ENCODE assay signal across 1 cellular context in the genomic region with DNA sequence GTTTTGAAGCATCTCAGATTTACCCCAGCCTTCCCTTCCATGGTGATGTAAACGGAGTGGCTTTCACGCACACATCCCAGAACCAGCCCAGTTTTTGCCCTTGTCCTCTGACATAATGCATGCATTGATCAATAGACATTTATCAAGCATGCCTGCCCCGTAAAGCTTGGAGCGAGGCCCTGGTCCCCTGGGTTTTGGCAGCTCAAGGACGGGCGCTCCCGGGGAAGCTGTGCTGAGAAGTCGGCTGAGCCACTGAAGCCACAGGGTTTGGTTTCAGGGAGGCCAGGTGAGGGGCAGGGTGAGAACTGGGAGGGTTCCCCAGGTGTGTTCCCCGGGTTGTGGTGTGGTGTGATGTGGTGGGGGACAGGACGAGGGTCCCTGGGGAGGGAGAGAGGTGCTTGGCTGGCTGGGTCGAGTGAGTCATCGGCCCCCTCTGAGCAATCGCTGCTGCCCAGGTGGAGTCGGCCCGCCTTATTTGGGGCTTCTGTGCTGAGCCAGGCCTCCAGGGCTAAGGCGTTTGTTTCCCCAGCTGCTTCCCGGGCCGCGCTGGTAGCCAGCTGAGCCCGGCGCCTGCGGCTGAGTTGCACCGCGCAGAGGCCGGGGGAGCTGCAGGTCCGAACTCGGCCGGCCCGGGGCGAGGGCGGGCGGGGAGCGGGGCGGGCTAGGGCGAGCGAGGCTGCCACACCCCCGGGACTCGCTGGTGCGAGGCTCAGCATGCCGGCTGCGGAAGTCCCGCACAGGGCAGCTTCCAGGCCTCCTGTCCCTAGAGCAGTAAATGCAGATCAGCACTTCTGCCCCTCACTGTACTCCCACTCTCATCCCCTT.
TF ChIP-seq lines count a peak whose summit lies in the region.

No MANE protein-coding gene starts in this region.

TF ChIP-seq in K562, 482 proteins besides CTCF, POLR2A, EP300 and RAD21 (continued from another document and continues in another):
- no peak for TF ChIP-seq RBM34 (IDR thresholded peaks at IDR 0.05; ENCODE audit: borderline replicate concordance, insufficient read depth, low read length)
- TF ChIP-seq SIRT6 (IDR thresholded peaks at IDR 0.05; ENCODE audit: low read depth, low read length) = no peak
- TF ChIP-seq NUFIP1 (IDR thresholded peaks at IDR 0.05; ENCODE audit: partially characterized antibody) = no peak
- TF ChIP-seq DDX20 (tag; IDR thresholded peaks at IDR 0.05; ENCODE audit: low read depth) = no peak
- no peak for TF ChIP-seq STAT5B (CRISPR knock-in tag; IDR thresholded peaks at IDR 0.05)
- TF ChIP-seq XRCC5 (IDR thresholded peaks at IDR 0.05; ENCODE audit: low read depth, low read length) = no peak
- no peak for TF ChIP-seq ZNF175 (CRISPR knock-in tag; IDR thresholded peaks at IDR 0.05; ENCODE audit: low read depth)
- no peak for TF ChIP-seq XRCC4 (IDR thresholded peaks at IDR 0.05; ENCODE audit: extremely low read depth, insufficient read depth, insufficient read length)
- no peak for TF ChIP-seq ZNF764 (CRISPR knock-in tag; IDR thresholded peaks at IDR 0.05; ENCODE audit: low read depth)
- TF ChIP-seq, protein P1, sequence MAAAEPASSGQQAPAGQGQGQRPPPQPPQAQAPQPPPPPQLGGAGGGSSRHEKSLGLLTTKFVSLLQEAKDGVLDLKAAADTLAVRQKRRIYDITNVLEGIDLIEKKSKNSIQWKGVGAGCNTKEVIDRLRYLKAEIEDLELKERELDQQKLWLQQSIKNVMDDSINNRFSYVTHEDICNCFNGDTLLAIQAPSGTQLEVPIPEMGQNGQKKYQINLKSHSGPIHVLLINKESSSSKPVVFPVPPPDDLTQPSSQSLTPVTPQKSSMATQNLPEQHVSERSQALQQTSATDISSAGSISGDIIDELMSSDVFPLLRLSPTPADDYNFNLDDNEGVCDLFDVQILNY (CRISPR knock-in tag; IDR thresholded peaks at IDR 0.05) = no peak
- no peak for TF ChIP-seq ZC3H11A (IDR thresholded peaks at IDR 0.05; ENCODE audit: low read depth, low read length)
- TF ChIP-seq ZNF41 (CRISPR knock-in tag; conservative IDR thresholded peaks at IDR 0.05) = no peak
- no peak for TF ChIP-seq ARNT (IDR thresholded peaks at IDR 0.05)
- TF ChIP-seq, protein P2, sequence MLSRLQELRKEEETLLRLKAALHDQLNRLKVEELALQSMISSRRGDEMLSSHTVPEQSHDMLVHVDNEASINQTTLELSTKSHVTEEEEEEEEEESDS (CRISPR knock-in tag; IDR thresholded peaks at IDR 0.05) = no peak
- TF ChIP-seq, protein P3, sequence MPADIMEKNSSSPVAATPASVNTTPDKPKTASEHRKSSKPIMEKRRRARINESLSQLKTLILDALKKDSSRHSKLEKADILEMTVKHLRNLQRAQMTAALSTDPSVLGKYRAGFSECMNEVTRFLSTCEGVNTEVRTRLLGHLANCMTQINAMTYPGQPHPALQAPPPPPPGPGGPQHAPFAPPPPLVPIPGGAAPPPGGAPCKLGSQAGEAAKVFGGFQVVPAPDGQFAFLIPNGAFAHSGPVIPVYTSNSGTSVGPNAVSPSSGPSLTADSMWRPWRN (IDR thresholded peaks at IDR 0.05; ENCODE audit: low read depth) = 0 out of 2 replicates have a peak, but pooled peaks have one; percentile 38
- TF ChIP-seq, protein P4, sequence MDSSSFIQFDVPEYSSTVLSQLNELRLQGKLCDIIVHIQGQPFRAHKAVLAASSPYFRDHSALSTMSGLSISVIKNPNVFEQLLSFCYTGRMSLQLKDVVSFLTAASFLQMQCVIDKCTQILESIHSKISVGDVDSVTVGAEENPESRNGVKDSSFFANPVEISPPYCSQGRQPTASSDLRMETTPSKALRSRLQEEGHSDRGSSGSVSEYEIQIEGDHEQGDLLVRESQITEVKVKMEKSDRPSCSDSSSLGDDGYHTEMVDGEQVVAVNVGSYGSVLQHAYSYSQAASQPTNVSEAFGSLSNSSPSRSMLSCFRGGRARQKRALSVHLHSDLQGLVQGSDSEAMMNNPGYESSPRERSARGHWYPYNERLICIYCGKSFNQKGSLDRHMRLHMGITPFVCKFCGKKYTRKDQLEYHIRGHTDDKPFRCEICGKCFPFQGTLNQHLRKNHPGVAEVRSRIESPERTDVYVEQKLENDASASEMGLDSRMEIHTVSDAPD (CRISPR knock-in tag; IDR thresholded peaks at IDR 0.05) = no peak
- TF ChIP-seq POLR2AphosphoS5 (IDR thresholded peaks at IDR 0.05; ENCODE audit: control insufficient read depth, insufficient read depth, low read depth, low read length) = peak; percentile 97
- peak in 1 of 3 experiments; percentile 51 for TF ChIP-seq YY1 (IDR thresholded peaks at IDR 0.05; ENCODE audit: borderline replicate concordance in 1 of 3, control insufficient read depth in 1 of 3, extremely low read depth in 1 of 3, insufficient read depth in 3 of 3, insufficient read length in 1 of 3, insufficient replicate concordance in 2 of 3, low read depth in 1 of 3, low read length in 2 of 3)
- peak; percentile 72; the same call in 1 of the 2 replicates for TF ChIP-seq MTA3 (IDR thresholded peaks at IDR 0.05; ENCODE audit: borderline replicate concordance)
- TF ChIP-seq ATF1 (CRISPR knock-in tag; IDR thresholded peaks at IDR 0.05) = no peak
- TF ChIP-seq ATF1 (tag; IDR thresholded peaks at IDR 0.05) = peak; percentile 36; the same call in 1 of the 2 replicates
- TF ChIP-seq, protein P5, sequence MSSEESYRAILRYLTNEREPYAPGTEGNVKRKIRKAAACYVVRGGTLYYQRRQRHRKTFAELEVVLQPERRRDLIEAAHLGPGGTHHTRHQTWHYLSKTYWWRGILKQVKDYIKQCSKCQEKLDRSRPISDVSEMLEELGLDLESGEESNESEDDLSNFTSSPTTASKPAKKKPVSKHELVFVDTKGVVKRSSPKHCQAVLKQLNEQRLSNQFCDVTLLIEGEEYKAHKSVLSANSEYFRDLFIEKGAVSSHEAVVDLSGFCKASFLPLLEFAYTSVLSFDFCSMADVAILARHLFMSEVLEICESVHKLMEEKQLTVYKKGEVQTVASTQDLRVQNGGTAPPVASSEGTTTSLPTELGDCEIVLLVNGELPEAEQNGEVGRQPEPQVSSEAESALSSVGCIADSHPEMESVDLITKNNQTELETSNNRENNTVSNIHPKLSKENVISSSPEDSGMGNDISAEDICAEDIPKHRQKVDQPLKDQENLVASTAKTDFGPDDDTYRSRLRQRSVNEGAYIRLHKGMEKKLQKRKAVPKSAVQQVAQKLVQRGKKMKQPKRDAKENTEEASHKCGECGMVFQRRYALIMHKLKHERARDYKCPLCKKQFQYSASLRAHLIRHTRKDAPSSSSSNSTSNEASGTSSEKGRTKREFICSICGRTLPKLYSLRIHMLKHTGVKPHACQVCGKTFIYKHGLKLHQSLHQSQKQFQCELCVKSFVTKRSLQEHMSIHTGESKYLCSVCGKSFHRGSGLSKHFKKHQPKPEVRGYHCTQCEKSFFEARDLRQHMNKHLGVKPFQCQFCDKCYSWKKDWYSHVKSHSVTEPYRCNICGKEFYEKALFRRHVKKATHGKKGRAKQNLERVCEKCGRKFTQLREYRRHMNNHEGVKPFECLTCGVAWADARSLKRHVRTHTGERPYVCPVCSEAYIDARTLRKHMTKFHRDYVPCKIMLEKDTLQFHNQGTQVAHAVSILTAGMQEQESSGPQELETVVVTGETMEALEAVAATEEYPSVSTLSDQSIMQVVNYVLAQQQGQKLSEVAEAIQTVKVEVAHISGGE (CRISPR knock-in tag; IDR thresholded peaks at IDR 0.05) = peak in 1 of 3 experiments; percentile 69; a peak in 2 of 6 replicates
- no peak for TF ChIP-seq KLF6 (CRISPR knock-in tag; IDR thresholded peaks at IDR 0.05; ENCODE audit: borderline replicate concordance)
- peak; percentile 54; the same call in 1 of the 2 replicates for TF ChIP-seq BHLHE40 (IDR thresholded peaks at IDR 0.05; ENCODE audit: low read length)
- TF ChIP-seq MBD2 (IDR thresholded peaks at IDR 0.05; ENCODE audit: borderline replicate concordance, low read depth) = peak; percentile 51; the same call in 1 of the 2 replicates
- 0 out of 2 replicates have a peak, but pooled peaks have one; percentile 48 for TF ChIP-seq ZNF274 (IDR thresholded peaks at IDR 0.05; ENCODE audit: borderline replicate concordance, low read depth, low read length)
- no peak for TF ChIP-seq RBM22 (IDR thresholded peaks at IDR 0.05; ENCODE audit: low read depth, low read length, poor library complexity, severe bottlenecking)
- TF ChIP-seq ZNF165 (CRISPR knock-in tag; IDR thresholded peaks at IDR 0.05; ENCODE audit: borderline replicate concordance) = no peak
- peak; percentile 98 for TF ChIP-seq CCNT2 (IDR thresholded peaks at IDR 0.05; ENCODE audit: borderline replicate concordance, extremely low read depth, insufficient read length, low read depth, low read length)
- TF ChIP-seq RBM17 (IDR thresholded peaks at IDR 0.05; ENCODE audit: borderline replicate concordance, low read depth, low read length) = no peak
- TF ChIP-seq, protein P6, sequence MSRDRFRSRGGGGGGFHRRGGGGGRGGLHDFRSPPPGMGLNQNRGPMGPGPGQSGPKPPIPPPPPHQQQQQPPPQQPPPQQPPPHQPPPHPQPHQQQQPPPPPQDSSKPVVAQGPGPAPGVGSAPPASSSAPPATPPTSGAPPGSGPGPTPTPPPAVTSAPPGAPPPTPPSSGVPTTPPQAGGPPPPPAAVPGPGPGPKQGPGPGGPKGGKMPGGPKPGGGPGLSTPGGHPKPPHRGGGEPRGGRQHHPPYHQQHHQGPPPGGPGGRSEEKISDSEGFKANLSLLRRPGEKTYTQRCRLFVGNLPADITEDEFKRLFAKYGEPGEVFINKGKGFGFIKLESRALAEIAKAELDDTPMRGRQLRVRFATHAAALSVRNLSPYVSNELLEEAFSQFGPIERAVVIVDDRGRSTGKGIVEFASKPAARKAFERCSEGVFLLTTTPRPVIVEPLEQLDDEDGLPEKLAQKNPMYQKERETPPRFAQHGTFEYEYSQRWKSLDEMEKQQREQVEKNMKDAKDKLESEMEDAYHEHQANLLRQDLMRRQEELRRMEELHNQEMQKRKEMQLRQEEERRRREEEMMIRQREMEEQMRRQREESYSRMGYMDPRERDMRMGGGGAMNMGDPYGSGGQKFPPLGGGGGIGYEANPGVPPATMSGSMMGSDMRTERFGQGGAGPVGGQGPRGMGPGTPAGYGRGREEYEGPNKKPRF (IDR thresholded peaks at IDR 0.05; ENCODE audit: low read depth, low read length) = no peak
- TF ChIP-seq, protein P7, sequence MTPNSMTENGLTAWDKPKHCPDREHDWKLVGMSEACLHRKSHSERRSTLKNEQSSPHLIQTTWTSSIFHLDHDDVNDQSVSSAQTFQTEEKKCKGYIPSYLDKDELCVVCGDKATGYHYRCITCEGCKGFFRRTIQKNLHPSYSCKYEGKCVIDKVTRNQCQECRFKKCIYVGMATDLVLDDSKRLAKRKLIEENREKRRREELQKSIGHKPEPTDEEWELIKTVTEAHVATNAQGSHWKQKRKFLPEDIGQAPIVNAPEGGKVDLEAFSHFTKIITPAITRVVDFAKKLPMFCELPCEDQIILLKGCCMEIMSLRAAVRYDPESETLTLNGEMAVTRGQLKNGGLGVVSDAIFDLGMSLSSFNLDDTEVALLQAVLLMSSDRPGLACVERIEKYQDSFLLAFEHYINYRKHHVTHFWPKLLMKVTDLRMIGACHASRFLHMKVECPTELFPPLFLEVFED (CRISPR knock-in tag; conservative IDR thresholded peaks at IDR 0.05) = no peak
- no peak; the same call in 1 of the 2 replicates for TF ChIP-seq NR1H2 (CRISPR knock-in tag; IDR thresholded peaks at IDR 0.05)
- no peak for TF ChIP-seq GTF2A2 (tag; IDR thresholded peaks at IDR 0.05)
- TF ChIP-seq KDM2B (CRISPR knock-in tag; IDR thresholded peaks at IDR 0.05) = no peak
- TF ChIP-seq BRD9 (IDR thresholded peaks at IDR 0.05; ENCODE audit: low read depth, partially characterized antibody) = no peak
- no peak for TF ChIP-seq PTTG1 (tag; IDR thresholded peaks at IDR 0.05; ENCODE audit: low read depth)
- no peak for TF ChIP-seq ZNF830 (CRISPR knock-in tag; IDR thresholded peaks at IDR 0.05)
- TF ChIP-seq ZNF24 (IDR thresholded peaks at IDR 0.05) = 0 out of 2 replicates have a peak, but pooled peaks have one; percentile 12
- no peak for TF ChIP-seq BCL6 (CRISPR knock-in tag; IDR thresholded peaks at IDR 0.05)
- TF ChIP-seq, protein P8, sequence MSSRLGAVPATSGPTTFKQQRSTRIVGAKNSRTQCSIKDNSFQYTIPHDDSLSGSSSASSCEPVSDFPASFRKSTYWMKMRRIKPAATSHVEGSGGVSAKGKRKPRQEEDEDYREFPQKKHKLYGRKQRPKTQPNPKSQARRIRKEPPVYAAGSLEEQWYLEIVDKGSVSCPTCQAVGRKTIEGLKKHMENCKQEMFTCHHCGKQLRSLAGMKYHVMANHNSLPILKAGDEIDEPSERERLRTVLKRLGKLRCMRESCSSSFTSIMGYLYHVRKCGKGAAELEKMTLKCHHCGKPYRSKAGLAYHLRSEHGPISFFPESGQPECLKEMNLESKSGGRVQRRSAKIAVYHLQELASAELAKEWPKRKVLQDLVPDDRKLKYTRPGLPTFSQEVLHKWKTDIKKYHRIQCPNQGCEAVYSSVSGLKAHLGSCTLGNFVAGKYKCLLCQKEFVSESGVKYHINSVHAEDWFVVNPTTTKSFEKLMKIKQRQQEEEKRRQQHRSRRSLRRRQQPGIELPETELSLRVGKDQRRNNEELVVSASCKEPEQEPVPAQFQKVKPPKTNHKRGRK (tag; IDR thresholded peaks at IDR 0.05) = no peak
- no peak; the same call in none of the 2 replicates for TF ChIP-seq EGR1 (conservative IDR thresholded peaks at IDR 0.05)
- TF ChIP-seq ZFP36 (IDR thresholded peaks at IDR 0.05; ENCODE audit: low read depth, low read length, partially characterized antibody) = peak; percentile 7
- no peak for TF ChIP-seq ZNF408 (CRISPR knock-in tag; IDR thresholded peaks at IDR 0.05; ENCODE audit: low read depth)
- no peak for TF ChIP-seq ASH1L (IDR thresholded peaks at IDR 0.05; ENCODE audit: borderline replicate concordance, low read depth, partially characterized antibody)
- TF ChIP-seq ZNF174 (CRISPR knock-in tag; IDR thresholded peaks at IDR 0.05) = no peak
- TF ChIP-seq CTBP1 (IDR thresholded peaks at IDR 0.05; ENCODE audit: borderline replicate concordance) = peak; percentile 81
- TF ChIP-seq CSDE1 (IDR thresholded peaks at IDR 0.05) = no peak
- no peak for TF ChIP-seq FOXK1 (CRISPR knock-in tag; IDR thresholded peaks at IDR 0.05; ENCODE audit: borderline replicate concordance)
- TF ChIP-seq PCBP2 (IDR thresholded peaks at IDR 0.05; ENCODE audit: low read depth, low read length, poor library complexity, severe bottlenecking) = no peak
- TF ChIP-seq CREB1 (IDR thresholded peaks at IDR 0.05) = peak; percentile 73
- TF ChIP-seq CREB1 (CRISPR knock-in tag; IDR thresholded peaks at IDR 0.05) = no peak
- no peak for TF ChIP-seq ZNF780A (CRISPR knock-in tag; IDR thresholded peaks at IDR 0.05)
- TF ChIP-seq GABPA (tag; conservative IDR thresholded peaks at IDR 0.05; ENCODE audit: low read depth) = no peak
